In genomic region chr6:33959661-33960344, GRCh38 we compare ENCODE assay signal across 19 cellular contexts.
"Had no signal": no experiment of that assay in that cellular context is flagged by ENCODE, and none has a peak within 500 bp of the region (broad histone marks: within the 10 kb centered on the region; RNA-seq: fewer than 3 reads in every experiment).

No MANE protein-coding gene starts in this region.

- DNase-seq: activated CD4-positive, alpha-beta T cell treated with anti-CD3 and anti-CD28 coated beads, Interleukin-2, amount 10 ng/mL, durations not matched to agents 7 days and 5 days; activated CD8-positive, alpha-beta T cell treated with anti-CD3 and anti-CD28 coated beads, Interleukin-2, amount 10 ng/mL, durations not matched to agents 7 days and 5 days; activated naive CD4-positive, alpha-beta T cell treated with anti-CD3 and anti-CD28 coated beads, Interleukin-2, amount 10 ng/mL, durations not matched to agents 7 days and 5 days; activated naive CD8-positive, alpha-beta T cell treated with anti-CD3 and anti-CD28 coated beads, Interleukin-2, amount 50 U/mL, for 24 hours; activated T-cell treated with anti-CD3 and anti-CD28 coated beads, Interleukin-2, amount 50 U/mL, for 24 hours; central memory CD4-positive, alpha-beta T cell; immature natural killer cell; kidney glomerular epithelial cell; naive thymus-derived CD8-positive, alpha-beta T cell; ovary; stimulated activated CD4-positive, alpha-beta T cell treated with anti-CD3 and anti-CD28 coated beads, Interleukin-4, amount 100 ng/mL, for 24 hours; T1000 had no signal

- H3K4me1 ChIP-seq: esophagus muscularis mucosa had no signal

- H3K27ac ChIP-seq: esophagus muscularis mucosa, ovary had no signal

- H3K4me2 ChIP-seq: smooth muscle cell had no signal

- H3K9me3 ChIP-seq: ovary had no signal

- ATAC-seq: activated CD4-positive, CD25-positive, alpha-beta regulatory T cell treated with anti-CD3 and anti-CD28 coated beads, Interleukin-2, amount 50 U/mL, for 24 hours; activated CD8-positive, alpha-beta T cell treated with anti-CD3 and anti-CD28 coated beads, Interleukin-2, amount 10 ng/mL, durations not matched to agents 7 days and 5 days; activated naive CD8-positive, alpha-beta T cell treated with anti-CD3 and anti-CD28 coated beads, Interleukin-2, amount 50 U/mL, for 24 hours; naive thymus-derived CD8-positive, alpha-beta T cell; sciatic nerve; stimulated activated memory B cell treated with anti-CD40 and anti-IgM and Interleukin-4, amounts not matched to agents 10 μg/mL and 1 μg/mL and 100 μg/mL, for 72 hours had no signal

- H3K4me3 ChIP-seq: esophagus muscularis mucosa, ovary, smooth muscle cell had no signal

- FAIRE-seq: colon, endometrium had no signal

- H3K36me3 ChIP-seq: esophagus muscularis mucosa, ovary had no signal

- H3K27me3 ChIP-seq: ovary had no signal
